19 cellular contexts compared by ENCODE assay signal in genomic region chr10:63320683-63321082, GRCh38.
A peak's percentile ranks its signal among the peaks of the same experiment; 100 is the strongest.
DNase-seq lines count a peak whose midpoint lies in the region; ATAC-seq, FAIRE-seq and TF ChIP-seq lines count a peak whose summit lies in the region.
"Had no signal": no experiment of that assay in that cellular context is flagged by ENCODE, and none has a peak within 500 bp of the region (broad histone marks: within the 10 kb centered on the region; RNA-seq: fewer than 3 reads in every experiment).

No MANE protein-coding gene starts in this region.

- H2AFZ ChIP-seq in GM23338: no peak overlapping the region
- no peak overlapping the region for H2AFZ ChIP-seq in K562 (ENCODE audit: low read depth, low read length)
- H2AFZ ChIP-seq: GM23248 had no signal

- peak; percentile 34 for DNase-seq in GM23338 (ENCODE audit: low spot score)
- no peak for DNase-seq in K562 (ENCODE audit: extremely low read depth in 1 of 4, low spot score in 3 of 4)
- peak; percentile 95 for DNase-seq in mesendoderm
- DNase-seq in progenitor cell of endocrine pancreas (ENCODE audit: low spot score, unreplicated experiment): no peak
- DNase-seq in activated CD4-positive, alpha-beta memory T cell treated with anti-CD3 and anti-CD28 coated beads, Interleukin-2, amount 10 ng/mL, durations not matched to agents 7 days and 5 days: no peak
- no peak for DNase-seq in stimulated activated CD4-positive, alpha-beta T cell treated with anti-CD3 and anti-CD28 coated beads, Interleukin-4, amount 100 ng/mL, for 4 hours
- DNase-seq: BE2C; CD4-positive, alpha-beta memory T cell; DMS153; DMS79 treated with DMSO at 0.1 percent for 48 hours; EL; GF-D8; GM23248; H7 had no signal

- H3K27me3 Mint-ChIP-seq in GM23338 (ENCODE audit: insufficient read depth, low read depth, poor library complexity): peaks cover 4% of the 10 kb centered on the region
- H3K27me3 Mint-ChIP-seq in progenitor cell of endocrine pancreas: no peaks in the 10 kb centered on the region
- H3K27me3 Mint-ChIP-seq in activated CD4-positive, alpha-beta memory T cell treated with anti-CD3 and anti-CD28 coated beads, Interleukin-2, amount 10 ng/mL, durations not matched to agents 7 days and 5 days: no peaks in the 10 kb centered on the region
- H3K27me3 Mint-ChIP-seq: CD4-positive, alpha-beta memory T cell; IgD-negative memory B cell had no signal

- H3K27me3 ChIP-seq in GM23338 (ENCODE audit: insufficient read depth) (no peaks in the 10 kb centered on the region), K562 (ENCODE audit: control insufficient read depth in 2 of 2, insufficient read depth in 2 of 2, low read length in 2 of 2) (no peaks in the 10 kb centered on the region; a peak in 1 of 5 replicates), mesendoderm (ENCODE audit: insufficient read depth, low read length, poor library complexity) (no peaks in the 10 kb centered on the region)
- H3K27me3 ChIP-seq: BE2C had no signal

- H2AK5ac ChIP-seq in mesendoderm (ENCODE audit: low read length): no peak overlapping the region

- intact Hi-C loops in K562 (cut with micrococcal nuclease): loop anchor here (5.0 to 10.0 kb wide), 2 partner anchors 43 to 106 kb away; no protein-coding TSS in a partner anchor

- no peak overlapping the region for H3K4me2 ChIP-seq in GM23338
- H3K4me2 ChIP-seq in K562 (ENCODE audit: insufficient read depth, low read length): no peak overlapping the region
- no peak overlapping the region for H3K4me2 ChIP-seq in mesendoderm (ENCODE audit: low read length)
- H3K4me2 ChIP-seq: A549 had no signal

- peaks cover 4% of the 10 kb centered on the region; the same call in 1 of the 2 replicates for H3K9me2 ChIP-seq in GM23338 (ENCODE audit: insufficient read depth)

- no peaks in the 10 kb centered on the region for H3K36me3 ChIP-seq in GM23338 (ENCODE audit: insufficient read depth)
- H3K36me3 ChIP-seq in K562 (ENCODE audit: control insufficient read depth, insufficient read depth, low read length): no peaks in the 10 kb centered on the region
- no peaks in the 10 kb centered on the region for H3K36me3 ChIP-seq in mesendoderm (ENCODE audit: control insufficient read depth, insufficient read depth, low read length)
- H3K36me3 ChIP-seq: BE2C had no signal

- TF ChIP-seq RAD21 in K562 (CRISPR knock-in tag; conservative IDR thresholded peaks at IDR 0.05 in 1 of 2, IDR thresholded peaks at IDR 0.05 in 1 of 2): no peak

- H3K4me3 ChIP-seq in GM23338 (no peak overlapping the region), K562 (no peak overlapping the region), mesendoderm (ENCODE audit: low read length) (no peak overlapping the region)
- H3K4me3 ChIP-seq: A549, GM23248 had no signal

- H3F3A ChIP-seq in GM23338 (replicated peaks; ENCODE audit: low read depth): no peaks in the 10 kb centered on the region

- no peaks in the 10 kb centered on the region for H3K9me3 ChIP-seq in K562 (replicated peaks; ENCODE audit: control insufficient read depth, insufficient read depth, low read depth, low read length)
- H3K9me3 ChIP-seq: A549, BE2C had no signal

- no peak overlapping the region for H2BK120ac ChIP-seq in mesendoderm (ENCODE audit: low read depth, low read length)

- POLR2A ChIA-PET in K562 (lab: Yijun Ruan, JAX): interaction anchor here (2.5 kb wide), 1 partner anchor 10 kb away, joined by 7 read pairs; no protein-coding TSS in a partner anchor
- POLR2A ChIA-PET in activated CD4-positive, alpha-beta memory T cell treated with anti-CD3 and anti-CD28 coated beads, Interleukin-2, amount 10 ng/mL, durations not matched to agents 7 days and 5 days (lab: Charles Lee): no interaction called here

- H3K79me1 ChIP-seq in mesendoderm (ENCODE audit: low read length): peaks cover 9% of the 10 kb centered on the region

- TF ChIP-seq CTCF in GM23338 (conservative IDR thresholded peaks at IDR 0.05; ENCODE audit: low read depth in 2 of 2): no peak
- TF ChIP-seq CTCF in K562 (IDR thresholded peaks at IDR 0.05 in 2 of 3, conservative IDR thresholded peaks at IDR 0.05 in 1 of 3; ENCODE audit: insufficient read depth in 2 of 3, low read depth in 1 of 3, low read length in 3 of 3): no peak
- TF ChIP-seq CTCF in progenitor cell of endocrine pancreas (IDR thresholded peaks at IDR 0.05; ENCODE audit: unreplicated experiment): no peak

- ATAC-seq in GM23338 (no peak), K562 (no peak), HG02981 (IDR thresholded peaks at IDR 0.05; ENCODE audit: unreplicated experiment) (no peak)
- ATAC-seq: A549 had no signal

- no peak overlapping the region for H4K8ac ChIP-seq in mesendoderm (ENCODE audit: low read depth, low read length)

- no peaks in the 10 kb centered on the region for H3K4me1 ChIP-seq in GM23338 (ENCODE audit: insufficient read depth)
- H3K4me1 ChIP-seq in K562 (replicated peaks in 1 of 2; ENCODE audit: control insufficient read depth in 2 of 2, insufficient read depth in 2 of 2, low read length in 2 of 2): peaks cover 5 to 23% of the 10 kb centered on the region in 2 experiments
- no peaks in the 10 kb centered on the region for H3K4me1 ChIP-seq in mesendoderm (ENCODE audit: control insufficient read depth, low read depth, low read length)
- H3K4me1 ChIP-seq: BE2C had no signal

- in situ Hi-C loops in K562 (cut with MboI): no loop called here

- H3K23ac ChIP-seq in mesendoderm (ENCODE audit: low read length): no peak overlapping the region

- H3K36me3 Mint-ChIP-seq in GM23338 (ENCODE audit: low read depth) (no peaks in the 10 kb centered on the region; the same call in 2 of the 3 replicates), progenitor cell of endocrine pancreas (ENCODE audit: insufficient read depth) (peaks cover 15% of the 10 kb centered on the region)
- H3K36me3 Mint-ChIP-seq in activated CD4-positive, alpha-beta memory T cell treated with anti-CD3 and anti-CD28 coated beads, Interleukin-2, amount 10 ng/mL, durations not matched to agents 7 days and 5 days (ENCODE audit: low read depth): peaks cover 5% of the 10 kb centered on the region
- H3K36me3 Mint-ChIP-seq: IgD-negative memory B cell had no signal

- no peak overlapping the region for H2BK5ac ChIP-seq in mesendoderm (ENCODE audit: low read length)

- no peak overlapping the region for H3K4me3 Mint-ChIP-seq in GM23338
- H3K4me3 Mint-ChIP-seq in progenitor cell of endocrine pancreas (ENCODE audit: low read depth): no peak overlapping the region
- H3K4me3 Mint-ChIP-seq in activated CD4-positive, alpha-beta memory T cell treated with anti-CD3 and anti-CD28 coated beads, Interleukin-2, amount 10 ng/mL, durations not matched to agents 7 days and 5 days: no peak overlapping the region
- H3K4me3 Mint-ChIP-seq: CD4-positive, alpha-beta memory T cell; IgD-negative memory B cell had no signal

- H3K9me1 ChIP-seq in K562 (ENCODE audit: control insufficient read depth, insufficient read depth, low read length): no peaks in the 10 kb centered on the region

- no peak for FAIRE-seq in K562 (lab: Jason Lieb, UNC)
- FAIRE-seq: A549, D721Med had no signal

- CTCF ChIA-PET in K562 (lab: Yijun Ruan, JAX; ENCODE audit: low intra/inter-chr PET ratio): no interaction called here
- CTCF ChIA-PET in activated CD4-positive, alpha-beta memory T cell treated with anti-CD3 and anti-CD28 coated beads, Interleukin-2, amount 10 ng/mL, durations not matched to agents 7 days and 5 days (lab: Charles Lee): no interaction called here

- H3K4me1 Mint-ChIP-seq in GM23338: no peaks in the 10 kb centered on the region
- H3K4me1 Mint-ChIP-seq in progenitor cell of endocrine pancreas (ENCODE audit: low read depth): peaks cover 22% of the 10 kb centered on the region
- H3K4me1 Mint-ChIP-seq in activated CD4-positive, alpha-beta memory T cell treated with anti-CD3 and anti-CD28 coated beads, Interleukin-2, amount 10 ng/mL, durations not matched to agents 7 days and 5 days: no peaks in the 10 kb centered on the region

- TF ChIP-seq EP300 in K562 (IDR thresholded peaks at IDR 0.05; ENCODE audit: low read length): no peak

- no peak overlapping the region for H3K4ac ChIP-seq in mesendoderm (ENCODE audit: low read depth, low read length)

- H3K9ac ChIP-seq in K562 (ENCODE audit: insufficient read depth in 1 of 2, low read depth in 2 of 2, low read length in 2 of 2) (no peak overlapping the region), mesendoderm (ENCODE audit: low read length) (no peak overlapping the region)
- H3K9ac ChIP-seq: GM23248 had no signal

- no peak overlapping the region for H3K27ac Mint-ChIP-seq in GM23338
- H3K27ac Mint-ChIP-seq in progenitor cell of endocrine pancreas: peak overlapping the region; percentile 84
- H3K27ac Mint-ChIP-seq in activated CD4-positive, alpha-beta memory T cell treated with anti-CD3 and anti-CD28 coated beads, Interleukin-2, amount 10 ng/mL, durations not matched to agents 7 days and 5 days: no peak overlapping the region
- H3K27ac Mint-ChIP-seq: IgD-negative memory B cell had no signal

- no peaks in the 10 kb centered on the region for H3K9me3 Mint-ChIP-seq in GM23338
- peaks cover 4% of the 10 kb centered on the region for H3K9me3 Mint-ChIP-seq in progenitor cell of endocrine pancreas (ENCODE audit: low read depth)
- H3K9me3 Mint-ChIP-seq in activated CD4-positive, alpha-beta memory T cell treated with anti-CD3 and anti-CD28 coated beads, Interleukin-2, amount 10 ng/mL, durations not matched to agents 7 days and 5 days: no peaks in the 10 kb centered on the region
- H3K9me3 Mint-ChIP-seq: CD4-positive, alpha-beta memory T cell; IgD-negative memory B cell had no signal

- no TSS peak for BruUV-seq in K562 (replicated peaks; lab: Mats Ljungman, UMichigan)

- H4K20me1 ChIP-seq in GM23338 (replicated peaks; ENCODE audit: insufficient read depth) (peaks cover under 1% of the 10 kb centered on the region), K562 (replicated peaks; ENCODE audit: control insufficient read depth, insufficient read depth, low read length) (no peaks in the 10 kb centered on the region)

- no peak overlapping the region for H3K27ac ChIP-seq in GM23338 (ENCODE audit: low read depth)
- H3K27ac ChIP-seq in K562 (ENCODE audit: extremely low read depth, low read depth, low read length): no peak overlapping the region
- H3K27ac ChIP-seq in mesendoderm (ENCODE audit: low read depth, low read length): no peak overlapping the region
- H3K27ac ChIP-seq: A549, C4-2B, GM23248 had no signal

- no peak overlapping the region for H3K56ac ChIP-seq in mesendoderm (ENCODE audit: low read length)

- H3K18ac ChIP-seq in mesendoderm (ENCODE audit: low read length): no peak overlapping the region

- TF ChIP-seq POLR2A in K562 (conservative IDR thresholded peaks at IDR 0.05): no peak

- H2BK15ac ChIP-seq in mesendoderm (replicated peaks; ENCODE audit: low read depth): no peak overlapping the region

- no peak overlapping the region for H4K5ac ChIP-seq in mesendoderm (ENCODE audit: low read length)

- peaks cover 56% of the 10 kb centered on the region for H3K79me2 ChIP-seq in GM23338 (replicated peaks; ENCODE audit: insufficient read depth)
- peaks cover 43% of the 10 kb centered on the region for H3K79me2 ChIP-seq in K562 (ENCODE audit: control insufficient read depth, insufficient read depth, low read length)
- peaks cover 13% of the 10 kb centered on the region for H3K79me2 ChIP-seq in mesendoderm (ENCODE audit: control insufficient read depth, insufficient read depth, low read length)

- 94% methylated on average over 1 of the region's 1 CpG for WGBS in K562 (ENCODE audit: insufficient coverage, low coverage, missing lambda C conversion rate)
- WGBS in mesendoderm (ENCODE audit: extremely low coverage, insufficient coverage, low lambda C conversion rate): no CpG with 5 or more reads among the region's 1 CpG

TF ChIP-seq in K562, 482 proteins besides CTCF, POLR2A, EP300 and RAD21 (continues in another document):
- peak; percentile 10; the same call in 1 of the 2 replicates for TF ChIP-seq RFX1 (IDR thresholded peaks at IDR 0.05)

Comparison
In these comparisons a context has a peak if more than half of its experiments do, and no peak if none do; other contexts are left out.
1. DNase-seq: peak in GM23338 (single experiment) and mesendoderm (single experiment); none in K562 (0 of 4), progenitor cell of endocrine pancreas (single experiment), activated CD4-positive, alpha-beta memory T cell treated with anti-CD3 and anti-CD28 coated beads, Interleukin-2, amount 10 ng/mL, durations not matched to agents 7 days and 5 days (single experiment) and stimulated activated CD4-positive, alpha-beta T cell treated with anti-CD3 and anti-CD28 coated beads, Interleukin-4, amount 100 ng/mL, for 4 hours (0 of 2).